ENCODE assay signal across 8 cellular contexts in the genomic region with DNA sequence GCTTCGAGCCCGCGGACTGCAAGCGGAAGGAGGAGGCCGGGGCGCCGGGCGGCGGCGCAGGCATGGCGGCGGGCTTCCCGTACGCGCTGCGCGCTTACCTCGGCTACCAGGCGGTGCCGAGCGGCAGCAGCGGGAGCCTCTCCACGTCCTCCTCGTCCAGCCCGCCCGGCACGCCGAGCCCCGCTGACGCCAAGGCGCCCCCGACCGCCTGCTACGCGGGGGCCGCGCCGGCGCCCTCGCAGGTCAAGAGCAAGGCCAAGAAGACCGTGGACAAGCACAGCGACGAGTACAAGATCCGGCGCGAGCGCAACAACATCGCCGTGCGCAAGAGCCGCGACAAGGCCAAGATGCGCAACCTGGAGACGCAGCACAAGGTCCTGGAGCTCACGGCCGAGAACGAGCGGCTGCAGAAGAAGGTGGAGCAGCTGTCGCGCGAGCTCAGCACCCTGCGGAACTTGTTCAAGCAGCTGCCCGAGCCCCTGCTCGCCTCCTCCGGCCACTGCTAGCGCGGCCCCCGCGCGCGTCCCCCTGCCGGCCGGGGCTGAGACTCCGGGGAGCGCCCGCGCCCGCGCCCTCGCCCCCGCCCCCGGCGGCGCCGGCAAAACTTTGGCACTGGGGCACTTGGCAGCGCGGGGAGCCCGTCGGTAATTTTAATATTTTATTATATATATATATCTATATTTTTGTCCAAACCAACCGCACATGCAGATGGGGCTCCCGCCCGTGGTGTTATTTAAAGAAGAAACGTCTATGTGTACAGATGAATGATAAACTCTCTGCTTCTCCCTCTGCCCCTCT. TPM values are rescaled to one million over a fixed set of nuclear protein-coding genes. Genes with fewer than 3 reads are reported as not detected.
DNase-seq lines count a peak whose midpoint lies in the region; ATAC-seq, FAIRE-seq and TF ChIP-seq lines count a peak whose summit lies in the region.

No MANE protein-coding gene starts in this region.

- H3K4me1 ChIP-seq in K562 (replicated peaks in 1 of 2; ENCODE audit: control insufficient read depth in 2 of 2, insufficient read depth in 2 of 2, low read length in 2 of 2) (peaks cover 46 to 82% of the 10 kb centered on the region in 2 experiments), iPS-20b (ENCODE audit: insufficient read depth, low read length) (peaks cover 8% of the 10 kb centered on the region)

- TSS peak; percentile 32 for BruUV-seq in K562 (replicated peaks; lab: Mats Ljungman, UMichigan)

- H3K9me1 ChIP-seq in K562 (ENCODE audit: control insufficient read depth, insufficient read depth, low read length) = peaks cover 12% of the 10 kb centered on the region

- peak; percentile 24 to 57 (median 35); a peak in 3 of 6 replicates for TF ChIP-seq CTCF in K562 (IDR thresholded peaks at IDR 0.05 in 2 of 3, conservative IDR thresholded peaks at IDR 0.05 in 1 of 3; ENCODE audit: insufficient read depth in 2 of 3, low read depth in 1 of 3, low read length in 3 of 3)

- H3K79me2 ChIP-seq in K562 (ENCODE audit: control insufficient read depth, insufficient read depth, low read length) = peaks cover 41% of the 10 kb centered on the region

- H3K27ac ChIP-seq in K562 (ENCODE audit: extremely low read depth, low read depth, low read length) (peak overlapping the region; percentile 99), iPS-20b (ENCODE audit: low read length) (no peak overlapping the region)

- peak overlapping the region; percentile 96 for H3K4me3 Mint-ChIP-seq in T-helper 1 cell treated with Interleukin-12 subunit alpha and Interleukin-12 subunit beta and Interleukin-4 antibody, amounts not matched to agents 30 μg/mL and 1 μg/mL, for 36 hours

- no peak; the same call in 1 of the 2 replicates for TF ChIP-seq EP300 in Ishikawa (IDR thresholded peaks at IDR 0.05; ENCODE audit: borderline replicate concordance)
- no peak for TF ChIP-seq EP300 in K562 (IDR thresholded peaks at IDR 0.05; ENCODE audit: low read length)

- peak; percentile 70; the same call in 1 of the 2 replicates for TF ChIP-seq POLR2A in K562 (conservative IDR thresholded peaks at IDR 0.05)

- FAIRE-seq in K562 (lab: Jason Lieb, UNC) = peak; percentile 63

- POLR2A ChIA-PET in K562 (lab: Yijun Ruan, JAX) = interaction anchor here (0.6 to 2.1 kb wide), 22 partner anchors 8 to 542 kb away, joined by 3 to 12 read pairs (median 4); partner anchors contain the start of gene SNAI1

- CTCF ChIA-PET in K562 (lab: Yijun Ruan, JAX; ENCODE audit: low intra/inter-chr PET ratio) = interaction anchor here (2.6 kb wide), 1 partner anchor 269 kb away, joined by 21 read pairs; no protein-coding TSS in a partner anchor

- peaks cover 31% of the 10 kb centered on the region for H3K4me1 Mint-ChIP-seq in T-helper 1 cell treated with Interleukin-12 subunit alpha and Interleukin-12 subunit beta and Interleukin-4 antibody, amounts not matched to agents 30 μg/mL and 1 μg/mL, for 36 hours (ENCODE audit: low read depth)

- H3K27me3 ChIP-seq in K562 (ENCODE audit: control insufficient read depth in 2 of 2, insufficient read depth in 2 of 2, low read length in 2 of 2) (no peaks in the 10 kb centered on the region), iPS-20b (ENCODE audit: insufficient read depth, low read length) (no peaks in the 10 kb centered on the region)

- DNase-seq in CD1c-positive myeloid dendritic cell (ENCODE audit: extremely low spot score) = peak; percentile 65
- peak; percentile 68 to 69 (median 68) for DNase-seq in K562 (ENCODE audit: extremely low read depth in 1 of 4, low spot score in 3 of 4)
- DNase-seq in stimulated activated CD4-positive, alpha-beta T cell treated with anti-CD3 and anti-CD28 coated beads, Interleukin-12 subunit alpha, Interleukin-12 subunit beta, amount 100 ng/mL, for 48 hours (ENCODE audit: low read depth in 2 of 3, low spot score in 1 of 3) = peak; percentile 14 to 43 (median 25)
- no peak for DNase-seq in NCI-H1930 (lab: John Stamatoyannopoulos, UW)

- H3K9me3 Mint-ChIP-seq in T-helper 1 cell treated with Interleukin-12 subunit alpha and Interleukin-12 subunit beta and Interleukin-4 antibody, amounts not matched to agents 30 μg/mL and 1 μg/mL, for 36 hours = no peaks in the 10 kb centered on the region

- H4K20me1 ChIP-seq in K562 (replicated peaks; ENCODE audit: control insufficient read depth, insufficient read depth, low read length) = peaks cover 16% of the 10 kb centered on the region; the same call in 1 of the 2 replicates

- H3K9me3 ChIP-seq in K562 (replicated peaks; ENCODE audit: control insufficient read depth, insufficient read depth, low read depth, low read length) = no peaks in the 10 kb centered on the region
- H3K9me3 ChIP-seq in iPS-20b (ENCODE audit: insufficient read depth, low read depth, low read length) = no peaks in the 10 kb centered on the region

- H3K36me3 Mint-ChIP-seq in T-helper 1 cell treated with Interleukin-12 subunit alpha and Interleukin-12 subunit beta and Interleukin-4 antibody, amounts not matched to agents 30 μg/mL and 1 μg/mL, for 36 hours (ENCODE audit: low read depth) = peaks cover 21% of the 10 kb centered on the region

- no peaks in the 10 kb centered on the region for H3K27me3 Mint-ChIP-seq in T-helper 1 cell treated with Interleukin-12 subunit alpha and Interleukin-12 subunit beta and Interleukin-4 antibody, amounts not matched to agents 30 μg/mL and 1 μg/mL, for 36 hours (ENCODE audit: low read depth)

- intact Hi-C loops in K562 (cut with micrococcal nuclease) = loop anchor here (5.0 kb wide), 1 partner anchor 101 kb away; no protein-coding TSS in a partner anchor

- ATAC-seq in GM19324 (IDR thresholded peaks at IDR 0.05; ENCODE audit: low FRiP score, unreplicated experiment) (peak; percentile 23), K562 (peak; percentile 9)

- in situ Hi-C loops in K562 (cut with MboI) = no loop called here

- WGBS in K562 (ENCODE audit: insufficient coverage, low coverage, missing lambda C conversion rate) = under 1% methylated on average over 53 of the region's 93 CpGs

- H3K4me3 ChIP-seq in K562 (peak overlapping the region; percentile 95), iPS-20b (ENCODE audit: low read length) (peak overlapping the region; percentile 89)

- H3K4me2 ChIP-seq in K562 (ENCODE audit: insufficient read depth, low read length) = peak overlapping the region; percentile 99

- H3K27ac Mint-ChIP-seq in T-helper 1 cell treated with Interleukin-12 subunit alpha and Interleukin-12 subunit beta and Interleukin-4 antibody, amounts not matched to agents 30 μg/mL and 1 μg/mL, for 36 hours = peak overlapping the region; percentile 98

- TF ChIP-seq RAD21 in Ishikawa (IDR thresholded peaks at IDR 0.05; ENCODE audit: low read depth) (peak; percentile 4; the same call in 1 of the 2 replicates), K562 (CRISPR knock-in tag; conservative IDR thresholded peaks at IDR 0.05 in 1 of 2, IDR thresholded peaks at IDR 0.05 in 1 of 2) (no peak)

- peak overlapping the region; percentile 73 for H2AFZ ChIP-seq in K562 (ENCODE audit: low read depth, low read length)

- H3K9ac ChIP-seq in K562 (ENCODE audit: insufficient read depth in 1 of 2, low read depth in 2 of 2, low read length in 2 of 2) (peak overlapping the region; percentile 96 to 100), iPS-20b (ENCODE audit: low read depth, low read length) (peak overlapping the region; percentile 86; the same call in 1 of the 2 replicates)

- H3K36me3 ChIP-seq in K562 (ENCODE audit: control insufficient read depth, insufficient read depth, low read length) (peaks cover 18% of the 10 kb centered on the region), iPS-20b (ENCODE audit: insufficient read depth, low read depth, low read length) (no peaks in the 10 kb centered on the region)

TF ChIP-seq in Ishikawa, 13 proteins besides CTCF, POLR2A, EP300 and RAD21:
- TF ChIP-seq TEAD4 (IDR thresholded peaks at IDR 0.05) (no peak), YY1 (IDR thresholded peaks at IDR 0.05; ENCODE audit: low read depth) (peak; percentile 74)

RNA-seq across cellular contexts. Expression of gene CEBPB, which starts 1.1 kb away (rescaled TPM):
- total RNA-seq in K562 (2011; cell fraction: chromatin; rRNA removed; ENCODE audit: low replicate concordance) = 3.3 and 9.2 TPM in 2 replicates
- total RNA-seq in K562 (2011; cell fraction: nucleolus; rRNA removed) = 18.3 and 19.3 TPM in 2 replicates
- total RNA-seq in K562 (2011; cell fraction: nucleoplasm; rRNA removed) = 8.7 and 9.0 TPM in 2 replicates
- total RNA-seq in K562 (2014; rRNA removed) (41.7 and 51.5 TPM in 2 replicates), K562 (2014; rRNA removed; fragmentation: Illumina TruSeq; extraction: Trizol) (8.1 and 8.3 TPM in 2 replicates), K562 (2015; rRNA removed; fragmentation: Illumina TruSeq; extraction: Trizol) (5.7 and 6.6 TPM in 2 replicates), K562 (2021) (68.2 and 72.6 TPM in 2 replicates)
- polyA plus RNA-seq in K562 (2011; rRNA removed) (7.8 and 10.8 TPM in 2 replicates), K562 (2014; fragmentation: Illumina TruSeq; extraction: Trizol) (4.6 and 6.8 TPM in 2 replicates), K562 (2014; fragmentation: Nextera tagmentation; extraction: Ambion mirVana) (1 to 10 TPM; 1.2 to 1.5 TPM), K562 (2014; rRNA removed) (47.7 and 57.9 TPM in 2 replicates)
- polyA plus RNA-seq in K562 (2011; cell fraction: cytosol; rRNA removed) = 12.1 and 32.2 TPM in 2 replicates
- 15.5 and 18.1 TPM in 2 replicates for polyA plus RNA-seq in K562 (2011; cell fraction: nucleus; rRNA removed)
- 16.9 and 44.3 TPM in 2 replicates for polyA plus RNA-seq in K562 (2012)
- 1.3 and 1.5 TPM in 2 replicates for polyA minus RNA-seq in K562 (2011; rRNA and poly(A)+ RNA removed)
- polyA minus RNA-seq in K562 (2011; cell fraction: cytosol; rRNA and poly(A)+ RNA removed) = 10.1 and 19.9 TPM in 2 replicates
- 9.3 and 11.7 TPM in 2 replicates for polyA minus RNA-seq in K562 (2011; cell fraction: nucleus; rRNA and poly(A)+ RNA removed)

RNA-seq across cellular contexts. Expression of gene PEDS1, which starts 38.2 kb away (rescaled TPM):
- total RNA-seq in K562 (2011; cell fraction: chromatin; rRNA removed; ENCODE audit: low replicate concordance) = 13.1 and 31.5 TPM in 2 replicates
- 28.4 and 33.9 TPM in 2 replicates for total RNA-seq in K562 (2011; cell fraction: nucleolus; rRNA removed)
- total RNA-seq in K562 (2011; cell fraction: nucleoplasm; rRNA removed) = 33.6 and 54.6 TPM in 2 replicates
- total RNA-seq in K562 (2014; rRNA removed) (32.8 and 43.9 TPM in 2 replicates), K562 (2014; rRNA removed; fragmentation: Illumina TruSeq; extraction: Trizol) (11.4 and 17.1 TPM in 2 replicates), K562 (2015; rRNA removed; fragmentation: Illumina TruSeq; extraction: Trizol) (24.7 and 24.9 TPM in 2 replicates), K562 (2021) (28.0 and 28.5 TPM in 2 replicates)
- polyA plus RNA-seq in K562 (2011; rRNA removed) (23.6 and 53.8 TPM in 2 replicates), K562 (2014; fragmentation: Illumina TruSeq; extraction: Trizol) (38.5 and 40.3 TPM in 2 replicates), K562 (2014; fragmentation: Nextera tagmentation; extraction: Ambion mirVana) (1 to 10 TPM; 2.9 to 3.9 TPM), K562 (2014; rRNA removed) (24.2 and 29.4 TPM in 2 replicates)
- polyA plus RNA-seq in K562 (2011; cell fraction: cytosol; rRNA removed) = 65.7 and 87.4 TPM in 2 replicates
- 22.6 and 23.4 TPM in 2 replicates for polyA plus RNA-seq in K562 (2011; cell fraction: nucleus; rRNA removed)
- 24.6 and 36.8 TPM in 2 replicates for polyA plus RNA-seq in K562 (2012)
- 33.6 and 49.2 TPM in 2 replicates for polyA minus RNA-seq in K562 (2011; rRNA and poly(A)+ RNA removed)
- 34.3 and 45.2 TPM in 2 replicates for polyA minus RNA-seq in K562 (2011; cell fraction: cytosol; rRNA and poly(A)+ RNA removed)
- polyA minus RNA-seq in K562 (2011; cell fraction: nucleus; rRNA and poly(A)+ RNA removed) = 4.0 and 5.9 TPM in 2 replicates

Comparison
In these comparisons a context has a peak if more than half of its experiments do, and no peak if none do; other contexts are left out.
1. DNase-seq: peak in CD1c-positive myeloid dendritic cell (single experiment), K562 (4 of 4) and stimulated activated CD4-positive, alpha-beta T cell treated with anti-CD3 and anti-CD28 coated beads, Interleukin-12 subunit alpha, Interleukin-12 subunit beta, amount 100 ng/mL, for 48 hours (3 of 3); none in NCI-H1930 (0 of 2).